In genomic region chr1:176227579-176227978, GRCh38 we compare ENCODE assay signal across 24 cellular contexts. TPM values are rescaled to one million over a fixed set of nuclear protein-coding genes. Genes with fewer than 3 reads are reported as not detected.
A peak's percentile ranks its signal among the peaks of the same experiment; 100 is the strongest.
DNase-seq lines count a peak whose midpoint lies in the region; ATAC-seq, FAIRE-seq and TF ChIP-seq lines count a peak whose summit lies in the region.
"Had no signal": no experiment of that assay in that cellular context is flagged by ENCODE, and none has a peak within 500 bp of the region (broad histone marks: within the 10 kb centered on the region; RNA-seq: fewer than 3 reads in every experiment).

No MANE protein-coding gene starts in this region.

- H3K9ac ChIP-seq in HepG2 (ENCODE audit: insufficient read depth, low read depth, low read length), result no peak overlapping the region
- no peak overlapping the region for H3K9ac ChIP-seq in mesendoderm (ENCODE audit: low read length)
- H3K9ac ChIP-seq: BLaER1 had no signal

- in situ Hi-C loops in HepG2 (cut with HindIII; ENCODE audit: extremely low pct_ligation_motif_present, low pct_unique_long_range_greater_than_20kb), result no loop called here

- H4K5ac ChIP-seq in mesendoderm (ENCODE audit: low read length), result no peak overlapping the region

- H3K27me3 ChIP-seq in HepG2 (ENCODE audit: control insufficient read depth in 1 of 2, insufficient read depth in 2 of 2, low read length in 2 of 2) (no peaks in the 10 kb centered on the region), right lobe of liver (no peaks in the 10 kb centered on the region), mesendoderm (ENCODE audit: insufficient read depth, low read length, poor library complexity) (no peaks in the 10 kb centered on the region)
- no peaks in the 10 kb centered on the region for H3K27me3 ChIP-seq in effector memory CD4-positive, alpha-beta T cell (replicated peaks; ENCODE audit: control insufficient read depth, insufficient read depth, low read length, poor library complexity, severe bottlenecking)
- H3K27me3 ChIP-seq: BLaER1, SJCRH30 had no signal

- no peaks in the 10 kb centered on the region for H3K79me1 ChIP-seq in mesendoderm (ENCODE audit: low read length)

- no peak for TF ChIP-seq POLR2A in HepG2 (IDR thresholded peaks at IDR 0.05; ENCODE audit: insufficient read depth in 1 of 2, low read depth in 2 of 2, low read length in 2 of 2)
- no peak for TF ChIP-seq POLR2A in right lobe of liver (IDR thresholded peaks at IDR 0.05)

- BruUV-seq in HepG2 (replicated peaks; lab: Mats Ljungman, UMichigan), result no TSS peak

- POLR2A ChIA-PET in HepG2 (lab: Yijun Ruan, JAX), result interaction anchor here (1.8 kb wide), 1 partner anchor 20 kb away, joined by 5 read pairs; no protein-coding TSS in a partner anchor

- TF ChIP-seq EP300 in HepG2 (IDR thresholded peaks at IDR 0.05; ENCODE audit: low read depth in 2 of 2, low read length in 2 of 2), result no peak
- TF ChIP-seq EP300 in HepG2 (CRISPR knock-in tag; IDR thresholded peaks at IDR 0.05; ENCODE audit: borderline replicate concordance), result no peak

- no peak overlapping the region for H3K23ac ChIP-seq in mesendoderm (ENCODE audit: low read length)

- no peak for TF ChIP-seq RAD21 in HepG2 (CRISPR knock-in tag; IDR thresholded peaks at IDR 0.05)

- peaks cover 13% of the 10 kb centered on the region for H3K4me1 ChIP-seq in HepG2 (ENCODE audit: insufficient read depth, low read length)
- no peaks in the 10 kb centered on the region for H3K4me1 ChIP-seq in right lobe of liver
- H3K4me1 ChIP-seq in mesendoderm (ENCODE audit: control insufficient read depth, low read depth, low read length), result no peaks in the 10 kb centered on the region
- no peaks in the 10 kb centered on the region for H3K4me1 ChIP-seq in effector memory CD4-positive, alpha-beta T cell (ENCODE audit: control insufficient read depth, insufficient read depth, low read length, poor library complexity, severe bottlenecking)
- H3K4me1 ChIP-seq: BLaER1, SJCRH30 had no signal

- H3K4me2 ChIP-seq in HepG2 (ENCODE audit: low read depth, low read length), result peak overlapping the region; percentile 20
- H3K4me2 ChIP-seq in mesendoderm (ENCODE audit: low read length), result no peak overlapping the region
- H3K4me2 ChIP-seq: BLaER1 had no signal

- no peak overlapping the region for H3K4ac ChIP-seq in mesendoderm (ENCODE audit: low read depth, low read length)

- H2AFZ ChIP-seq in HepG2 (ENCODE audit: low read length), result no peak overlapping the region

- no peak overlapping the region for H3K56ac ChIP-seq in mesendoderm (ENCODE audit: low read length)

- H3K36me3 ChIP-seq in HepG2 (replicated peaks in 1 of 2; ENCODE audit: control insufficient read depth in 1 of 2, insufficient read depth in 2 of 2, low read length in 2 of 2) (no peaks in the 10 kb centered on the region), right lobe of liver (no peaks in the 10 kb centered on the region), mesendoderm (ENCODE audit: control insufficient read depth, insufficient read depth, low read length) (no peaks in the 10 kb centered on the region)
- no peaks in the 10 kb centered on the region for H3K36me3 ChIP-seq in effector memory CD4-positive, alpha-beta T cell (ENCODE audit: control insufficient read depth, insufficient read depth, low read length)
- H3K36me3 ChIP-seq: BLaER1, SJCRH30 had no signal

- H2AK5ac ChIP-seq in mesendoderm (ENCODE audit: low read length), result no peak overlapping the region

- intact Hi-C loops in HepG2 (cut with micrococcal nuclease; ENCODE audit: unreplicated experiment) (no loop called here), right lobe of liver (cut with DNase I) (no loop called here)

- H2BK5ac ChIP-seq in mesendoderm (ENCODE audit: low read length), result no peak overlapping the region

- H3K79me2 ChIP-seq in HepG2 (ENCODE audit: insufficient read depth, low read length) (no peaks in the 10 kb centered on the region), mesendoderm (ENCODE audit: control insufficient read depth, insufficient read depth, low read length) (no peaks in the 10 kb centered on the region)

- no peak for TF ChIP-seq CTCF in HepG2 (CRISPR knock-in tag; IDR thresholded peaks at IDR 0.05)
- no peak for TF ChIP-seq CTCF in right lobe of liver (IDR thresholded peaks at IDR 0.05)

- ATAC-seq in HepG2, result no peak
- no peak for ATAC-seq in right lobe of liver
- no peak for ATAC-seq in HG03095 (IDR thresholded peaks at IDR 0.05; ENCODE audit: unreplicated experiment)
- ATAC-seq: PC-3, Right ventricle myocardium inferior had no signal

- no peak overlapping the region for H3K27ac ChIP-seq in HepG2 (ENCODE audit: extremely low read length, insufficient read depth, low read length)
- H3K27ac ChIP-seq in right lobe of liver, result no peak overlapping the region
- H3K27ac ChIP-seq in mesendoderm (ENCODE audit: low read depth, low read length), result no peak overlapping the region
- H3K27ac ChIP-seq in effector memory CD4-positive, alpha-beta T cell (ENCODE audit: insufficient read depth, low read length, poor library complexity, severe bottlenecking), result no peak overlapping the region
- H3K27ac ChIP-seq: BLaER1, SJCRH30 had no signal

- CTCF ChIA-PET in HepG2 (lab: Yijun Ruan, JAX; ENCODE audit: low intra/inter-chr PET ratio, low total read pairs), result no interaction called here

- H4K20me1 ChIP-seq in HepG2 (ENCODE audit: insufficient read depth, low read length), result no peaks in the 10 kb centered on the region
- H4K20me1 ChIP-seq: BLaER1 had no signal

- H3K4me3 ChIP-seq in HepG2 (replicated peaks in 1 of 3; ENCODE audit: insufficient read depth in 1 of 3, low read depth in 2 of 3, low read length in 3 of 3) (no peak overlapping the region), right lobe of liver (no peak overlapping the region), mesendoderm (ENCODE audit: low read length) (no peak overlapping the region)
- H3K4me3 ChIP-seq in effector memory CD4-positive, alpha-beta T cell (ENCODE audit: insufficient read depth, low read depth, low read length, poor library complexity, severe bottlenecking), result no peak overlapping the region
- H3K4me3 ChIP-seq: BLaER1, SJCRH30 had no signal

- no peak overlapping the region for H4K8ac ChIP-seq in mesendoderm (ENCODE audit: low read depth, low read length)

- H2BK15ac ChIP-seq in mesendoderm (replicated peaks; ENCODE audit: low read depth), result no peak overlapping the region

- H2BK120ac ChIP-seq in mesendoderm (ENCODE audit: low read depth, low read length), result no peak overlapping the region

- FAIRE-seq in HepG2 (lab: Jason Lieb, UNC), result no peak
- FAIRE-seq: GM18507, H54, HTR-8/SVneo had no signal

- WGBS in HepG2 (ENCODE audit: low lambda C conversion rate), result 55% methylated on average over 3 of the region's 3 CpGs
- 74% methylated on average over 3 of the region's 3 CpGs for WGBS in right lobe of liver (ENCODE audit: insufficient coverage, low coverage, low lambda C conversion rate, missing lambda C conversion rate)
- WGBS in mesendoderm (ENCODE audit: extremely low coverage, insufficient coverage, low lambda C conversion rate), result no CpG with 5 or more reads among the region's 3 CpGs

- no peak for DNase-seq in HepG2 (ENCODE audit: low spot score)
- DNase-seq in right lobe of liver, result no peak
- peak; percentile 48 for DNase-seq in OCI-M1 (lab: John Stamatoyannopoulos, UW)
- DNase-seq in mesendoderm, result peak; percentile 86
- no peak for DNase-seq in effector memory CD4-positive, alpha-beta T cell
- no peak for DNase-seq in activated CD4-positive, CD25-positive, alpha-beta regulatory T cell (lab: John Stamatoyannopoulos, UW)
- DNase-seq: CD4-positive, CD25-positive, alpha-beta regulatory T cell; DMS153; DND-41; Karpas-422; NCI-H1105; NCI-H1436 treated with DMSO at 0.1 percent for 48 hours; NCI-H187 treated with DMSO at 0.1 percent for 48 hours; NCI-H2107; NCI-H524; NCI-H748 treated with DMSO at 0.1 percent for 48 hours; PC-3; SJCRH30 had no signal

- H3K18ac ChIP-seq in mesendoderm (ENCODE audit: low read length), result no peak overlapping the region

- H3K9me3 ChIP-seq in HepG2 (ENCODE audit: low read length) (no peaks in the 10 kb centered on the region), right lobe of liver (no peaks in the 10 kb centered on the region)
- H3K9me3 ChIP-seq in effector memory CD4-positive, alpha-beta T cell (ENCODE audit: control insufficient read depth, low read length), result no peaks in the 10 kb centered on the region
- H3K9me3 ChIP-seq: SJCRH30 had no signal

TF ChIP-seq in HepG2, 621 proteins besides CTCF, POLR2A, EP300 and RAD21 (continues in another document):
- TF ChIP-seq XBP1 (CRISPR knock-in tag; IDR thresholded peaks at IDR 0.05), result no peak
- TF ChIP-seq REPIN1 (CRISPR knock-in tag; IDR thresholded peaks at IDR 0.05; ENCODE audit: borderline replicate concordance, low read depth), result no peak
- no peak for TF ChIP-seq IRF2 (CRISPR knock-in tag; IDR thresholded peaks at IDR 0.05)
- no peak for TF ChIP-seq HNRNPK (IDR thresholded peaks at IDR 0.05; ENCODE audit: low read depth, low read length, poor library complexity, severe bottlenecking)
- no peak for TF ChIP-seq RFX5 (IDR thresholded peaks at IDR 0.05; ENCODE audit: low read depth, low read length)
- no peak for TF ChIP-seq ZNF101 (CRISPR knock-in tag; IDR thresholded peaks at IDR 0.05; ENCODE audit: borderline replicate concordance, low read depth)

RNA-seq across cellular contexts. Expression of gene COP1, which starts 20.5 kb away (rescaled TPM):
- 51.3 and 69.9 TPM in 2 replicates for total RNA-seq in HepG2 (2016; rRNA removed; fragmentation: Illumina TruSeq; extraction: Trizol)
- 29.6 and 29.8 TPM in 2 replicates for total RNA-seq in HepG2 (2016; cell fraction: cytosol; rRNA removed; fragmentation: Illumina TruSeq; extraction: Trizol; ENCODE audit: low read depth)
- total RNA-seq in HepG2 (2016; cell fraction: insoluble cytoplasmic fraction; rRNA removed; fragmentation: Illumina TruSeq; extraction: Trizol), result 50.2 and 74.8 TPM in 2 replicates
- 43.1 and 50.1 TPM in 2 replicates for total RNA-seq in HepG2 (2016; cell fraction: membrane; rRNA removed; fragmentation: Illumina TruSeq; extraction: Trizol)
- 44.2 and 48.1 TPM in 2 replicates for total RNA-seq in HepG2 (2016; cell fraction: nucleus; rRNA removed; fragmentation: Illumina TruSeq; extraction: Trizol)
- 15.0 and 20.5 TPM in 2 replicates for polyA plus RNA-seq in HepG2 (2011; rRNA removed)
- polyA plus RNA-seq in HepG2 (2011; cell fraction: cytosol; rRNA removed), result 9.4 and 15.8 TPM in 2 replicates
- polyA plus RNA-seq in HepG2 (2011; cell fraction: nucleus; rRNA removed), result 9.0 and 10.7 TPM in 2 replicates
- polyA plus RNA-seq in HepG2 (2012), result 20.6 and 22.4 TPM in 2 replicates
- polyA plus RNA-seq in HepG2 (2016; cell fraction: cytosol; fragmentation: Illumina TruSeq; extraction: Trizol; ENCODE audit: low read depth), result 12.9 and 14.0 TPM in 2 replicates
- polyA plus RNA-seq in HepG2 (2016; cell fraction: insoluble cytoplasmic fraction; fragmentation: Illumina TruSeq; extraction: Trizol; ENCODE audit: low read depth), result 55.5 and 57.5 TPM in 2 replicates
- polyA plus RNA-seq in HepG2 (2016; cell fraction: membrane; fragmentation: Illumina TruSeq; extraction: Trizol; ENCODE audit: low read depth), result 28.6 and 30.4 TPM in 2 replicates
- polyA plus RNA-seq in HepG2 (2016; cell fraction: nucleus; fragmentation: Illumina TruSeq; extraction: Trizol; ENCODE audit: insufficient read depth, low read depth), result 26.9 and 28.0 TPM in 2 replicates
- 18.7 and 51.1 TPM in 2 replicates for polyA minus RNA-seq in HepG2 (2011; rRNA and poly(A)+ RNA removed; ENCODE audit: low replicate concordance)
- polyA minus RNA-seq in HepG2 (2011; cell fraction: cytosol; rRNA and poly(A)+ RNA removed), result 22.5 and 23.4 TPM in 2 replicates
- 118 and 125 TPM in 2 replicates for polyA minus RNA-seq in HepG2 (2011; cell fraction: nucleus; rRNA and poly(A)+ RNA removed)
- total RNA-seq in right lobe of liver, result 10 to 100 TPM; 19.7 to 33.7 (median 20.9) TPM
- 25.8 TPM for polyA plus RNA-seq in mesendoderm (2013, experiment 1 of 2)
- polyA plus RNA-seq in mesendoderm (2013, experiment 2 of 2), result 24.7 TPM

Comparison
In these comparisons a context has a peak if more than half of its experiments do, and no peak if none do; other contexts are left out.
1. DNase-seq: peak in OCI-M1 (single experiment) and mesendoderm (single experiment); none in HepG2 (single experiment), right lobe of liver (0 of 3), effector memory CD4-positive, alpha-beta T cell (0 of 3) and activated CD4-positive, CD25-positive, alpha-beta regulatory T cell (0 of 4).